In genomic region chr17:19933221-19933620, GRCh38 we compare ENCODE assay signal across 16 cellular contexts. TPM values are rescaled to one million over a fixed set of nuclear protein-coding genes. Genes with fewer than 3 reads are reported as not detected.
DNase-seq lines count a peak whose midpoint lies in the region; ATAC-seq, FAIRE-seq and TF ChIP-seq lines count a peak whose summit lies in the region.
"Had no signal": no experiment of that assay in that cellular context is flagged by ENCODE, and none has a peak within 500 bp of the region (broad histone marks: within the 10 kb centered on the region; RNA-seq: fewer than 3 reads in every experiment).

No MANE protein-coding gene starts in this region.

- no peak for ATAC-seq in PC-3
- ATAC-seq in GM12878, result no peak
- ATAC-seq in T-cell (replicated peaks in 1 of 4), result no peak
- no peak for ATAC-seq in HG02840 (IDR thresholded peaks at IDR 0.05; ENCODE audit: low FRiP score, unreplicated experiment)

- H3K9me3 ChIP-seq in PC-3 (ENCODE audit: low read length) (no peaks in the 10 kb centered on the region), GM12878 (replicated peaks; ENCODE audit: control insufficient read depth, insufficient read depth, low read length) (no peaks in the 10 kb centered on the region)
- H3K9me3 ChIP-seq: HAP-1 had no signal

- H3K27me3 ChIP-seq in PC-3 (ENCODE audit: low read length), result no peaks in the 10 kb centered on the region
- H3K27me3 ChIP-seq in GM12878 (replicated peaks in 1 of 2; ENCODE audit: control insufficient read depth in 2 of 2, insufficient read depth in 2 of 2, low read length in 1 of 2), result no peaks in the 10 kb centered on the region

- RAD21 ChIA-PET in GM12878 (lab: Charles Lee; ENCODE audit: unreplicated experiment), result no interaction called here

- FAIRE-seq in GM12878 (lab: Jason Lieb, UNC), result no peak

- peak; percentile 36 for DNase-seq in ELR (ENCODE audit: low read depth)
- peak; percentile 16 for DNase-seq in PC-3
- no peak for DNase-seq in GM12878 (ENCODE audit: low read depth, low spot score)
- DNase-seq in neural crest cell (ENCODE audit: low read depth, low spot score), result no peak
- DNase-seq in posterior cingulate gyrus, result no peak
- DNase-seq in T-cell, result no peak
- DNase-seq in NCI-H2171 treated with DMSO at 0.1 percent for 48 hours (lab: John Stamatoyannopoulos, UW), result no peak
- DNase-seq: CD4-positive, CD25-positive, alpha-beta regulatory T cell; NCI-H1436; NCI-H2029 treated with DMSO at 0.1 percent for 48 hours; NCI-H510A; NCI-H774; PC-9 had no signal

- BruUV-seq in PC-3 (replicated peaks; lab: Mats Ljungman, UMichigan) (no TSS peak), GM12878 (replicated peaks; lab: Mats Ljungman, UMichigan) (TSS peak; percentile 49)

- H3K4me3 ChIP-seq in PC-3 (ENCODE audit: low read length) (no peak overlapping the region), GM12878 (no peak overlapping the region)
- H3K4me3 ChIP-seq: HAP-1, PC-9 had no signal

- H3K27me3 Mint-ChIP-seq in neural crest cell (ENCODE audit: low read depth) (no peaks in the 10 kb centered on the region), T-cell (no peaks in the 10 kb centered on the region)
- H3K27me3 Mint-ChIP-seq: B cell; CD4-positive, CD25-positive, alpha-beta regulatory T cell had no signal

- H3K79me2 ChIP-seq in PC-3 (ENCODE audit: low read length), result no peaks in the 10 kb centered on the region
- H3K79me2 ChIP-seq in GM12878 (ENCODE audit: control insufficient read depth, insufficient read depth, low read length), result no peaks in the 10 kb centered on the region

- peaks cover 46% of the 10 kb centered on the region for H3K36me3 ChIP-seq in PC-3 (ENCODE audit: low read depth, low read length)
- H3K36me3 ChIP-seq in GM12878 (ENCODE audit: control insufficient read depth in 2 of 2, insufficient read depth in 2 of 2, low read length in 1 of 2), result peaks cover 0 to 43% of the 10 kb centered on the region in 2 experiments

- H3K4me2 ChIP-seq in PC-3 (ENCODE audit: low read length), result no peak overlapping the region
- no peak overlapping the region for H3K4me2 ChIP-seq in GM12878 (ENCODE audit: control insufficient read depth, insufficient read depth)
- H3K4me2 ChIP-seq: PC-9 had no signal

- no peaks in the 10 kb centered on the region for H3K9me2 ChIP-seq in PC-3 (replicated peaks; ENCODE audit: low read length)

- TF ChIP-seq POLR2A in GM12878 (IDR thresholded peaks at IDR 0.05; ENCODE audit: low read depth, low read length), result no peak

- H3K27ac Mint-ChIP-seq in neural crest cell (ENCODE audit: unreplicated experiment) (peak overlapping the region; percentile 57), T-cell (no peak overlapping the region)
- H3K27ac Mint-ChIP-seq: B cell; CD4-positive, CD25-positive, alpha-beta regulatory T cell had no signal

- 98% methylated on average over 5 of the region's 5 CpGs for WGBS in GM12878 (ENCODE audit: insufficient coverage, insufficient replicate concordance, low lambda C conversion rate, missing lambda C conversion rate)

- H3K4me1 Mint-ChIP-seq in neural crest cell (no peaks in the 10 kb centered on the region), T-cell (peaks cover 0 to 5% (median 0%) of the 10 kb centered on the region in 3 donors)
- H3K4me1 Mint-ChIP-seq: B cell; CD4-positive, CD25-positive, alpha-beta regulatory T cell had no signal

- H2AFZ ChIP-seq in PC-3 (ENCODE audit: low read length) (no peak overlapping the region), GM12878 (ENCODE audit: control insufficient read depth, low read depth, low read length) (no peak overlapping the region)
- H2AFZ ChIP-seq: PC-9 had no signal

- intact Hi-C loops in PC-3 (cut with micrococcal nuclease) (no loop called here), GM12878 (cut with micrococcal nuclease; ENCODE audit: unreplicated experiment) (no loop called here), posterior cingulate gyrus (cut with DNase I) (no loop called here)

- H3K4me1 ChIP-seq in PC-3 (ENCODE audit: insufficient read depth, low read length) (peaks cover 11% of the 10 kb centered on the region), GM12878 (ENCODE audit: control insufficient read depth, insufficient read depth, low read length) (no peaks in the 10 kb centered on the region)
- H3K4me1 ChIP-seq: HAP-1 had no signal

- H3K27ac ChIP-seq in PC-3 (ENCODE audit: low read length), result no peak overlapping the region
- no peak overlapping the region for H3K27ac ChIP-seq in GM12878 (ENCODE audit: control insufficient read depth, insufficient read depth)
- H3K27ac ChIP-seq: PC-9 had no signal

- TF ChIP-seq CTCF in PC-3 (conservative IDR thresholded peaks at IDR 0.05; ENCODE audit: low read depth, low read length), result no peak
- TF ChIP-seq CTCF in GM12878 (IDR thresholded peaks at IDR 0.05 in 2 of 3, conservative IDR thresholded peaks at IDR 0.05 in 1 of 3; ENCODE audit: control insufficient read depth in 2 of 3, extremely low read depth in 1 of 3, insufficient read depth in 1 of 3, low read depth in 3 of 3, low read length in 3 of 3), result no peak
- TF ChIP-seq CTCF in neural crest cell (conservative IDR thresholded peaks at IDR 0.05), result no peak

- in situ Hi-C loops in GM12878 (cut with MboI), result no loop called here

- H3K36me3 Mint-ChIP-seq in neural crest cell (ENCODE audit: low read depth) (peaks cover 7% of the 10 kb centered on the region), T-cell (peaks cover 43% of the 10 kb centered on the region)

- SMC1A ChIA-PET in GM12878 (lab: Charles Lee; ENCODE audit: uncharacterized antibody, unreplicated experiment), result no interaction called here

- no peak overlapping the region for H3K9ac ChIP-seq in PC-3 (ENCODE audit: low read length)
- H3K9ac ChIP-seq in GM12878 (ENCODE audit: control insufficient read depth, insufficient read depth, low read length), result no peak overlapping the region

- peaks cover 3% of the 10 kb centered on the region; the same call in 1 of the 2 replicates for H4K20me1 ChIP-seq in PC-3 (ENCODE audit: low read length)
- H4K20me1 ChIP-seq in GM12878 (ENCODE audit: control insufficient read depth, insufficient read depth), result no peaks in the 10 kb centered on the region

- TF ChIP-seq RAD21 in GM12878 (IDR thresholded peaks at IDR 0.05; ENCODE audit: insufficient read depth, low read depth, low read length), result no peak

- H3K4me3 Mint-ChIP-seq in neural crest cell, result no peak overlapping the region
- H3K4me3 Mint-ChIP-seq in T-cell, result no peak overlapping the region
- H3K4me3 Mint-ChIP-seq: B cell; CD4-positive, CD25-positive, alpha-beta regulatory T cell had no signal

- H3K9me3 Mint-ChIP-seq in neural crest cell (no peaks in the 10 kb centered on the region), T-cell (no peaks in the 10 kb centered on the region)
- H3K9me3 Mint-ChIP-seq: CD4-positive, CD25-positive, alpha-beta regulatory T cell had no signal

- CTCF ChIA-PET in PC-3 (lab: Charles Lee) (no interaction called here), GM12878 (lab: Yijun Ruan, JAX) (interaction anchor here (0.8 kb wide), 1 partner anchor 44 kb away, joined by 3 read pairs; the partner anchor contains the start of gene AKAP10), T-cell (lab: Charles Lee) (interaction anchor here in 1 of 2 donors (0.6 kb wide), 1 partner anchor 12 kb away, joined by 3 read pairs; no protein-coding TSS in a partner anchor)

- POLR2A ChIA-PET in PC-3 (lab: Charles Lee; ENCODE audit: unreplicated experiment) (no interaction called here), GM12878 (lab: Charles Lee) (no interaction called here), T-cell (lab: Charles Lee) (interaction anchor here in 1 of 2 donors (0.7 kb wide), 1 partner anchor 10 kb away, joined by 3 read pairs; no protein-coding TSS in a partner anchor)

- no peaks in the 10 kb centered on the region for H3F3A ChIP-seq in PC-3 (ENCODE audit: low read length, unreplicated experiment)

- no peak for TF ChIP-seq EP300 in GM12878 (IDR thresholded peaks at IDR 0.05; ENCODE audit: borderline replicate concordance in 1 of 2, control insufficient read depth in 1 of 2, low read depth in 2 of 2, low read length in 2 of 2)

TF ChIP-seq in GM12878, 131 proteins besides CTCF, POLR2A, EP300 and RAD21 (continues in another document):
- no peak for TF ChIP-seq GATAD2B (conservative IDR thresholded peaks at IDR 0.05; ENCODE audit: low read depth)

RNA-seq across cellular contexts. Expression of gene AKAP10, which starts 44.4 kb away (rescaled TPM):
- total RNA-seq in PC-3 (2014; rRNA removed) (18.6 and 23.3 TPM in 2 replicates), GM12878 (2014; rRNA removed) (10.8 and 15.9 TPM in 2 replicates), GM12878 (2014; rRNA removed; fragmentation: Illumina TruSeq; extraction: Trizol) (15.4 and 16.2 TPM in 2 replicates), GM12878 (2021) (16.7 and 19.3 TPM in 2 replicates), neural crest cell (22.5 and 27.1 TPM in 2 replicates), T-cell (10 to 100 TPM; 43.3 to 61.3 (median 53.9) TPM)
- total RNA-seq in GM12878 (2013; cell fraction: nucleolus; rRNA removed), result 135 and 148 TPM in 2 replicates
- polyA plus RNA-seq in GM12878 (2011; ENCODE audit: low read depth), result 6.9 TPM
- polyA plus RNA-seq in GM12878 (2011; rRNA removed) (23.7 and 29.3 TPM in 2 replicates), GM12878 (2014; fragmentation: Illumina TruSeq; extraction: Trizol) (12.3 and 12.6 TPM in 2 replicates), GM12878 (2014; fragmentation: Nextera tagmentation; extraction: Ambion mirVana) (1 to 10 TPM; 4.3 to 5.1 TPM), GM12878 (2014; rRNA removed) (11.2 and 13.3 TPM in 2 replicates), GM12878 (2016; fragmentation: Nextera tagmentation; extraction: Ambion mirVana) (10 to 100 TPM; 16.6 to 18.7 TPM)
- 11.9 and 13.0 TPM in 2 replicates for polyA plus RNA-seq in GM12878 (2011; cell fraction: cytosol; rRNA removed)
- polyA plus RNA-seq in GM12878 (2011; cell fraction: nucleus; rRNA removed), result 18.7 and 23.2 TPM in 2 replicates
- 8.1 and 11.6 TPM in 2 replicates for polyA plus RNA-seq in GM12878 (2012)
- polyA minus RNA-seq in GM12878 (2011; rRNA and poly(A)+ RNA removed), result 35.5 and 65.9 TPM in 2 replicates
- 11.6 and 13.3 TPM in 2 replicates for polyA minus RNA-seq in GM12878 (2011; cell fraction: cytosol; rRNA and poly(A)+ RNA removed)
- 18.6 and 26.0 TPM in 2 replicates for polyA minus RNA-seq in GM12878 (2011; cell fraction: nucleus; rRNA and poly(A)+ RNA removed)

Comparison
In these comparisons a context has a peak if more than half of its experiments do, and no peak if none do; other contexts are left out.
1. DNase-seq: peak in ELR (single experiment) and PC-3 (single experiment); none in GM12878 (single experiment), neural crest cell (single experiment), posterior cingulate gyrus (0 of 10), T-cell (0 of 34) and NCI-H2171 treated with DMSO at 0.1 percent for 48 hours (single experiment).